1 cellular context compared by ENCODE assay signal in genomic region chr11:73876424-73877300, GRCh38.
TF ChIP-seq lines count a peak whose summit lies in the region.

Gene COA4 (minus strand): TSS chr11:73876846. CDS start chr11:73873378, 3,468 bp downstream.
Gene PAAF1 (plus strand): TSS chr11:73876999. CDS start chr11:73877022, 23 bp downstream.

TF ChIP-seq in HepG2, 621 proteins besides CTCF, POLR2A, EP300 and RAD21 (continued from another document and continues in another):
- TF ChIP-seq NAIF1 (CRISPR knock-in tag; IDR thresholded peaks at IDR 0.05; ENCODE audit: borderline replicate concordance): no peak; the same call in 1 of the 2 replicates
- peak; percentile 75; the same call in 1 of the 2 replicates for TF ChIP-seq ZNF816 (CRISPR knock-in tag; IDR thresholded peaks at IDR 0.05; ENCODE audit: borderline replicate concordance)
- peak; percentile 76 for TF ChIP-seq ATF7-NPFF (CRISPR knock-in tag; IDR thresholded peaks at IDR 0.05; ENCODE audit: low read depth)
- no peak for TF ChIP-seq CHD2 (IDR thresholded peaks at IDR 0.05; ENCODE audit: low read depth, low read length)
- TF ChIP-seq TBP (CRISPR knock-in tag; IDR thresholded peaks at IDR 0.05): no peak
- TF ChIP-seq ZBTB4 (CRISPR knock-in tag; IDR thresholded peaks at IDR 0.05; ENCODE audit: borderline replicate concordance): no peak; the same call in 1 of the 2 replicates
- TF ChIP-seq ARID5B (CRISPR knock-in tag; IDR thresholded peaks at IDR 0.05): no peak; the same call in none of the 2 replicates
- TF ChIP-seq ZNF230 (CRISPR knock-in tag; IDR thresholded peaks at IDR 0.05): peak; percentile 34; the same call in 1 of the 2 replicates
- no peak; the same call in 1 of the 2 replicates for TF ChIP-seq SALL2 (CRISPR knock-in tag; IDR thresholded peaks at IDR 0.05)
- no peak for TF ChIP-seq ZNF207 (IDR thresholded peaks at IDR 0.05; ENCODE audit: borderline replicate concordance)
- 0 out of 2 replicates have a peak, but pooled peaks have one; percentile 63 for TF ChIP-seq ZNF10 (CRISPR knock-in tag; IDR thresholded peaks at IDR 0.05; ENCODE audit: borderline replicate concordance, low read depth)
- peak; percentile 98 for TF ChIP-seq YEATS4 (CRISPR knock-in tag; IDR thresholded peaks at IDR 0.05; ENCODE audit: borderline replicate concordance)
- TF ChIP-seq PBX3 (CRISPR knock-in tag; IDR thresholded peaks at IDR 0.05; ENCODE audit: borderline replicate concordance): no peak
- peak; percentile 52; the same call in 1 of the 2 replicates for TF ChIP-seq ZSCAN9 (CRISPR knock-in tag; IDR thresholded peaks at IDR 0.05; ENCODE audit: borderline replicate concordance)
- 0 out of 2 replicates have a peak, but pooled peaks have one; percentile 36 for TF ChIP-seq SRY (CRISPR knock-in tag; IDR thresholded peaks at IDR 0.05)
- no peak for TF ChIP-seq ZKSCAN1 (IDR thresholded peaks at IDR 0.05; ENCODE audit: low read length)
- TF ChIP-seq PRDM10 (CRISPR knock-in tag; IDR thresholded peaks at IDR 0.05; ENCODE audit: low read depth): peak; percentile 40; the same call in 1 of the 2 replicates
- no peak for TF ChIP-seq ELK4 (CRISPR knock-in tag; IDR thresholded peaks at IDR 0.05; ENCODE audit: borderline replicate concordance)
- TF ChIP-seq ZNF296 (CRISPR knock-in tag; conservative IDR thresholded peaks at IDR 0.05): no peak
- TF ChIP-seq NFATC3 (CRISPR knock-in tag; IDR thresholded peaks at IDR 0.05): peak; percentile 81; the same call in 1 of the 2 replicates
- peak; percentile 24; the same call in 1 of the 2 replicates for TF ChIP-seq ZBTB7A (CRISPR knock-in tag; IDR thresholded peaks at IDR 0.05)
- peak; percentile 87; the same call in 1 of the 2 replicates for TF ChIP-seq ZNF788 (CRISPR knock-in tag; IDR thresholded peaks at IDR 0.05; ENCODE audit: borderline replicate concordance)
- TF ChIP-seq ZNF3 (CRISPR knock-in tag; IDR thresholded peaks at IDR 0.05): no peak
- no peak for TF ChIP-seq PAWR (CRISPR knock-in tag; IDR thresholded peaks at IDR 0.05; ENCODE audit: borderline replicate concordance)
- TF ChIP-seq ZNF34 (CRISPR knock-in tag; IDR thresholded peaks at IDR 0.05; ENCODE audit: borderline replicate concordance): peak; percentile 77; the same call in 1 of the 2 replicates
- TF ChIP-seq SMYD3 (CRISPR knock-in tag; IDR thresholded peaks at IDR 0.05): no peak
- no peak for TF ChIP-seq SOX6 (IDR thresholded peaks at IDR 0.05)
- TF ChIP-seq SOX6 (CRISPR knock-in tag; IDR thresholded peaks at IDR 0.05): peak; percentile 61
- no peak for TF ChIP-seq JUNB (CRISPR knock-in tag; IDR thresholded peaks at IDR 0.05; ENCODE audit: borderline replicate concordance)
- TF ChIP-seq SMAD1 (CRISPR knock-in tag; IDR thresholded peaks at IDR 0.05; ENCODE audit: borderline replicate concordance, low read depth): peak; percentile 33; the same call in 1 of the 2 replicates
- TF ChIP-seq ZNF382 (CRISPR knock-in tag; IDR thresholded peaks at IDR 0.05; ENCODE audit: borderline replicate concordance): no peak
- peak; percentile 89 for TF ChIP-seq ZNF883 (CRISPR knock-in tag; IDR thresholded peaks at IDR 0.05; ENCODE audit: not compliant biosample characterization)
- TF ChIP-seq BHLHE40 (IDR thresholded peaks at IDR 0.05; ENCODE audit: low read length): peak; percentile 88
- no peak for TF ChIP-seq NFE2 (CRISPR knock-in tag; IDR thresholded peaks at IDR 0.05)
- TF ChIP-seq ZNF281 (CRISPR knock-in tag; IDR thresholded peaks at IDR 0.05; ENCODE audit: borderline replicate concordance): no peak; the same call in 1 of the 2 replicates
- 0 out of 2 replicates have a peak, but pooled peaks have one; percentile 26 for TF ChIP-seq ZNF614 (CRISPR knock-in tag; IDR thresholded peaks at IDR 0.05; ENCODE audit: borderline replicate concordance)
- no peak for TF ChIP-seq ZNF740 (CRISPR knock-in tag; IDR thresholded peaks at IDR 0.05)
- TF ChIP-seq REPIN1 (CRISPR knock-in tag; IDR thresholded peaks at IDR 0.05; ENCODE audit: borderline replicate concordance, low read depth): peak; percentile 67; the same call in 1 of the 2 replicates
- TF ChIP-seq SCMH1 (CRISPR knock-in tag; IDR thresholded peaks at IDR 0.05; ENCODE audit: borderline replicate concordance): no peak
- TF ChIP-seq ARNT2 (CRISPR knock-in tag; IDR thresholded peaks at IDR 0.05; ENCODE audit: low read depth): peak; percentile 76
- TF ChIP-seq SNRNP70 (IDR thresholded peaks at IDR 0.05; ENCODE audit: low read depth, low read length): no peak
- no peak; the same call in 1 of the 2 replicates for TF ChIP-seq RFX5 (IDR thresholded peaks at IDR 0.05; ENCODE audit: low read depth, low read length)
- peak; percentile 25 for TF ChIP-seq KLF6 (CRISPR knock-in tag; IDR thresholded peaks at IDR 0.05)
- peak; percentile 91; the same call in 1 of the 2 replicates for TF ChIP-seq ZNF704 (CRISPR knock-in tag; IDR thresholded peaks at IDR 0.05; ENCODE audit: borderline replicate concordance)
- no peak for TF ChIP-seq CBX1 (IDR thresholded peaks at IDR 0.05; ENCODE audit: low read depth)
- TF ChIP-seq HIVEP1 (CRISPR knock-in tag; IDR thresholded peaks at IDR 0.05): peak; percentile 92
- no peak for TF ChIP-seq MTA3 (CRISPR knock-in tag; IDR thresholded peaks at IDR 0.05)
- TF ChIP-seq ZNF7 (CRISPR knock-in tag; IDR thresholded peaks at IDR 0.05): no peak
- no peak for TF ChIP-seq ZNF24 (IDR thresholded peaks at IDR 0.05)
